ENCODE assay signal across 9 cellular contexts in genomic region chr1:161673396-161673795, GRCh38. TPM values are rescaled to one million over a fixed set of nuclear protein-coding genes. Genes with fewer than 3 reads are reported as not detected.
"Had no signal": no experiment of that assay in that cellular context is flagged by ENCODE, and none has a peak within 500 bp of the region (broad histone marks: within the 10 kb centered on the region; RNA-seq: fewer than 3 reads in every experiment).

No MANE protein-coding gene starts in this region.

RNA-seq across cellular contexts. Expression of gene FCGR2B, which starts 10.5 kb away (rescaled TPM):
- total RNA-seq: hepatocyte, neural crest cell, osteocyte, smooth muscle cell had no signal
- polyA plus RNA-seq: hepatocyte, smooth muscle cell had no signal

RNA-seq across cellular contexts. Expression of gene FCRLA, which starts 33.6 kb away (rescaled TPM):
- total RNA-seq: mesenteric fat pad, neural crest cell, occipital lobe, osteocyte, sigmoid colon, smooth muscle cell had no signal
- polyA plus RNA-seq: smooth muscle cell had no signal

RNA-seq across cellular contexts. Expression of gene FCGR3B, which starts 42.4 kb away (rescaled TPM):
- total RNA-seq: hepatocyte; naive thymus-derived CD8-positive, alpha-beta T cell; neural crest cell; osteocyte; smooth muscle cell had no signal
- polyA plus RNA-seq: hepatocyte had no signal

RNA-seq across cellular contexts. Expression of gene FCRLB, which starts 47.9 kb away (rescaled TPM):
- total RNA-seq: left colon had no signal
